In the genomic region with DNA sequence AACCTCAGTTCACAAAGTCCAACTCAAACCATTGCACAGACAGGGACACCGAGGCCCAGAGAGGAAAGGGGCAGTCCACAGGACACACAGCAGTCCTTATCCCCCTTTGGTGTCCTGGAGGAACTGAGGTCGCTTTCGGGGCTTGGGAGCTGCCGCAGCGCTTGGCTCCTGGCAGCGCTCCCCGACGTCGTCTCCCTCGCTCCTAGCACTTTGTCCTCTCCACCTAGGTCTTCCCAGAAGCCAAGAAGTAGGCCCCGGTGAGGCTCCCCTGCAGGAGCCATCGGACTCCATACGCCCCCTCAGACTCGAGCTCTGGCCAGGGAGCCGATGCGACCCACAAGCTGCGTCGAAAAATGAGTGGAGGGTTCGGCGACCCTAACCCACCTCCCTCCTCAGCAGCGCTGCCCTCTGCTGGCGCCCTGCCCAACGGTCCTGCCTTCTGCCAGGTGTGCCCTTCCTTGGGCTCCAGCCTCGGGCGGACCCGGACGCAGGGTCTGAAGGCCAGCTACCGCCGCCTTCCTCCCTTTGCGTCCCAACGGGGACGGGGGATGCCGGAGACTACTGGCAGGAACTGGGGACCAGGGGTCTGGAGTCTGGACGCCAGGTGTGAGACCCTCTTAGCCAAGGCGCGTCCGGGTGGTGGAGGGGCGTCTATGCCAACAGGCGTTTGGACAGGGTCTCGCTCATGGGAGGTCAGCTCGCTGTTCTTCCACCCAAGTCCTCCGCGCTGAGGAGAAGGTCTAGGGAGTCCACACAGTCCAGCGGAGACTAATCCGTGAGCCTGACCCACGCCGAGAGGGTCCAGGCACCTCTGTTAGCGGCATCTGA, we compare ENCODE assay signal across 13 cellular contexts. TPM values are rescaled to one million over a fixed set of nuclear protein-coding genes. Genes with fewer than 3 reads are reported as not detected.
DNase-seq lines count a peak whose midpoint lies in the region; ATAC-seq and TF ChIP-seq lines count a peak whose summit lies in the region.
"Had no signal": no experiment of that assay in that cellular context is flagged by ENCODE, and none has a peak within 500 bp of the region (broad histone marks: within the 10 kb centered on the region; RNA-seq: fewer than 3 reads in every experiment).

No MANE protein-coding gene starts in this region.

- peaks cover 12% of the 10 kb centered on the region for H3K4me1 ChIP-seq in CD8-positive, alpha-beta memory T cell (ENCODE audit: insufficient read depth, low read length)
- no peaks in the 10 kb centered on the region; the same call in 1 of the 2 replicates for H3K4me1 ChIP-seq in H9 (ENCODE audit: insufficient read depth, low read length)

- no peaks in the 10 kb centered on the region for H3K36me3 ChIP-seq in CD8-positive, alpha-beta memory T cell (ENCODE audit: insufficient read depth, low read length)
- H3K36me3 ChIP-seq: right atrium auricular region had no signal

- no peak overlapping the region for H2AFZ ChIP-seq in H9 (ENCODE audit: low read length)

- no peak overlapping the region for H4K91ac ChIP-seq in H9 (ENCODE audit: insufficient read length, low read depth, low read length)

- no peaks in the 10 kb centered on the region for H4K20me1 ChIP-seq in H9 (ENCODE audit: control insufficient read depth, insufficient read depth, insufficient read length)

- POLR2A ChIA-PET in CD8-positive, alpha-beta memory T cell (lab: Charles Lee): no interaction called here

- ATAC-seq in activated T-cell treated with anti-CD3 and anti-CD28 coated beads, Interleukin-2, amount 50 U/mL, for 72 hours (replicated peaks in 1 of 2): no peak
- ATAC-seq in natural killer cell (no peak), GM21717 (IDR thresholded peaks at IDR 0.05; ENCODE audit: unreplicated experiment) (no peak), GM19324 (IDR thresholded peaks at IDR 0.05; ENCODE audit: low FRiP score, unreplicated experiment) (no peak), HG03095 (IDR thresholded peaks at IDR 0.05; ENCODE audit: unreplicated experiment) (no peak)

- no peak overlapping the region for H3K18ac ChIP-seq in H9 (ENCODE audit: insufficient read length, low read depth, low read length)

- no peak overlapping the region for H3K23ac ChIP-seq in H9 (ENCODE audit: insufficient read length, low read depth, low read length)

- H3T11ph ChIP-seq in H9 (ENCODE audit: low read length): no peak overlapping the region

- no peak overlapping the region for H2BK12ac ChIP-seq in H9 (ENCODE audit: insufficient read length, low read depth, low read length)

- no CpG with 5 or more reads among the region's 48 CpGs for WGBS in H9 (ENCODE audit: extremely low coverage, insufficient read length, low lambda C conversion rate)

- H3K79me1 ChIP-seq in H9 (ENCODE audit: insufficient read depth, low read depth, low read length, poor library complexity, severe bottlenecking): no peaks in the 10 kb centered on the region

- DNase-seq in CD8-positive, alpha-beta memory T cell: no peak
- peak; percentile 67 for DNase-seq in H9
- no peak for DNase-seq in activated T-cell treated with anti-CD3 and anti-CD28 coated beads, Interleukin-2, amount 50 U/mL, for 72 hours
- DNase-seq in natural killer cell: no peak
- no peak for DNase-seq in NCI-H446 (lab: John Stamatoyannopoulos, UW)
- DNase-seq: Calu3, NCI-H1105 treated with DMSO at 0.1 percent for 48 hours, T-helper 9 cell had no signal

- H2BK20ac ChIP-seq in H9 (ENCODE audit: low read depth, low read length, poor library complexity, severe bottlenecking): no peak overlapping the region

- no peak overlapping the region for H3K14ac ChIP-seq in H9 (ENCODE audit: insufficient read depth, low read length)

- intact Hi-C loops in natural killer cell (cut with micrococcal nuclease): no loop called here

- H3K27me3 ChIP-seq in CD8-positive, alpha-beta memory T cell (ENCODE audit: insufficient read depth, low read length, poor library complexity, severe bottlenecking): peaks cover 33% of the 10 kb centered on the region
- peaks cover 90% of the 10 kb centered on the region for H3K27me3 ChIP-seq in H9 (ENCODE audit: insufficient read depth, low read length)

- H4K5ac ChIP-seq in H9 (ENCODE audit: insufficient read length, low read depth, low read length): no peak overlapping the region

- peak overlapping the region in 6 of 7 donors; percentile 18 to 78 (median 70) for H3K4me3 Mint-ChIP-seq in CD8-positive, alpha-beta memory T cell
- peak overlapping the region in 1 of 2 experiments; percentile 83; a peak in 3 of 5 replicates for H3K4me3 Mint-ChIP-seq in H9
- peak overlapping the region; percentile 28 to 70 for H3K4me3 Mint-ChIP-seq in activated T-cell treated with anti-CD3 and anti-CD28 coated beads, Interleukin-2, amount 50 U/mL, for 72 hours
- H3K4me3 Mint-ChIP-seq in natural killer cell: peak overlapping the region; percentile 45

- no peaks in the 10 kb centered on the region for H3K36me3 Mint-ChIP-seq in CD8-positive, alpha-beta memory T cell
- peaks cover 4 to 7% (median 5%) of the 10 kb centered on the region in 3 experiments; a peak in 4 of 7 replicates for H3K36me3 Mint-ChIP-seq in H9 (ENCODE audit: insufficient read depth in 1 of 3, low read depth in 3 of 3)
- H3K36me3 Mint-ChIP-seq in activated T-cell treated with anti-CD3 and anti-CD28 coated beads, Interleukin-2, amount 50 U/mL, for 72 hours (ENCODE audit: insufficient read depth in 2 of 2): peaks cover 0 to 3% of the 10 kb centered on the region in 2 donors
- no peaks in the 10 kb centered on the region for H3K36me3 Mint-ChIP-seq in natural killer cell

- CTCF ChIA-PET in CD8-positive, alpha-beta memory T cell (lab: Charles Lee): interaction anchor here (1.0 kb wide), 1 partner anchor 20 kb away, joined by 4 read pairs; no protein-coding TSS in a partner anchor

- H2BK15ac ChIP-seq in H9 (ENCODE audit: low read depth, low read length): no peak overlapping the region

- no peak overlapping the region for H4K8ac ChIP-seq in H9 (replicated peaks; ENCODE audit: insufficient read length, low read depth, low read length)

- H2BK5ac ChIP-seq in H9 (ENCODE audit: insufficient read length, low read length): no peak overlapping the region

- H3K4me3 ChIP-seq in CD8-positive, alpha-beta memory T cell (ENCODE audit: low read length): no peak overlapping the region

- H3K79me2 ChIP-seq in H9 (ENCODE audit: insufficient read depth, low read length): no peaks in the 10 kb centered on the region

- H3K9me3 ChIP-seq in CD8-positive, alpha-beta memory T cell (ENCODE audit: low read length): no peaks in the 10 kb centered on the region
- no peaks in the 10 kb centered on the region for H3K9me3 ChIP-seq in H9 (ENCODE audit: control insufficient read depth, low read depth, low read length)
- H3K9me3 ChIP-seq: right atrium auricular region had no signal

- peaks cover 0 to 2% (median 0%) of the 10 kb centered on the region in 5 donors for H3K9me3 Mint-ChIP-seq in CD8-positive, alpha-beta memory T cell
- peaks cover 0 to 13% of the 10 kb centered on the region in 2 experiments; a peak in 3 of 5 replicates for H3K9me3 Mint-ChIP-seq in H9
- H3K9me3 Mint-ChIP-seq in activated T-cell treated with anti-CD3 and anti-CD28 coated beads, Interleukin-2, amount 50 U/mL, for 72 hours: no peaks in the 10 kb centered on the region
- H3K9me3 Mint-ChIP-seq in natural killer cell: no peaks in the 10 kb centered on the region
- H3K9me3 Mint-ChIP-seq: activated T-helper 2 cell treated with anti-CD3 and anti-CD28 coated beads, Interferon-gamma antibody, Interleukin-2, Interleukin-4, amounts not matched to agents 10 μg/mL and 5 μg/mL and 100 μg/mL, durations not matched to agents 14 hours and 24 hours and 36 hours had no signal

- H3K27me3 Mint-ChIP-seq in CD8-positive, alpha-beta memory T cell: peaks cover 46 to 60% of the 10 kb centered on the region in 2 donors
- H3K27me3 Mint-ChIP-seq in H9 (ENCODE audit: low read depth) (peaks cover 100% of the 10 kb centered on the region), natural killer cell (ENCODE audit: low read depth in 2 of 2) (peaks cover 30 to 51% of the 10 kb centered on the region in 2 donors)
- H3K27me3 Mint-ChIP-seq in activated T-cell treated with anti-CD3 and anti-CD28 coated beads, Interleukin-2, amount 50 U/mL, for 72 hours (ENCODE audit: low read depth): peaks cover 59% of the 10 kb centered on the region

- peak overlapping the region; percentile 4 for H3K4me2 ChIP-seq in H9 (ENCODE audit: insufficient read depth, insufficient read length, low read length)

- H3K27ac Mint-ChIP-seq in CD8-positive, alpha-beta memory T cell: peak overlapping the region in 2 of 8 donors; percentile 43 to 78
- H3K27ac Mint-ChIP-seq in H9: peak overlapping the region in 1 of 3 experiments; percentile 59; a peak in 1 of 7 replicates
- no peak overlapping the region for H3K27ac Mint-ChIP-seq in activated T-cell treated with anti-CD3 and anti-CD28 coated beads, Interleukin-2, amount 50 U/mL, for 72 hours
- no peak overlapping the region for H3K27ac Mint-ChIP-seq in natural killer cell
- H3K27ac Mint-ChIP-seq: activated T-helper 2 cell treated with anti-CD3 and anti-CD28 coated beads, Interferon-gamma antibody, Interleukin-2, Interleukin-4, amounts not matched to agents 10 μg/mL and 5 μg/mL and 100 μg/mL, durations not matched to agents 14 hours and 24 hours and 36 hours had no signal

- no peak overlapping the region for H2AK5ac ChIP-seq in H9 (ENCODE audit: insufficient read length, low read length)

- TF ChIP-seq CTCF in H9 (conservative IDR thresholded peaks at IDR 0.05): peak; percentile 51
- TF ChIP-seq CTCF in natural killer cell (IDR thresholded peaks at IDR 0.05): no peak

- no peak overlapping the region for H2BK120ac ChIP-seq in H9 (ENCODE audit: low read depth, low read length, poor library complexity, severe bottlenecking)

- H3K4me1 Mint-ChIP-seq in CD8-positive, alpha-beta memory T cell: peaks cover 15 to 52% (median 19%) of the 10 kb centered on the region in 3 donors
- H3K4me1 Mint-ChIP-seq in H9 (peaks cover 11 to 37% of the 10 kb centered on the region in 2 experiments), natural killer cell (peaks cover 6 to 17% of the 10 kb centered on the region in 2 donors)
- H3K4me1 Mint-ChIP-seq in activated T-cell treated with anti-CD3 and anti-CD28 coated beads, Interleukin-2, amount 50 U/mL, for 72 hours (ENCODE audit: low read depth): peaks cover 27% of the 10 kb centered on the region

- peaks cover 18% of the 10 kb centered on the region for H3K23me2 ChIP-seq in H9 (ENCODE audit: insufficient read length, low read depth, low read length, poor library complexity, severe bottlenecking)

- H3K27ac ChIP-seq in CD8-positive, alpha-beta memory T cell (ENCODE audit: low read depth, low read length): no peak overlapping the region
- H3K27ac ChIP-seq in H9 (ENCODE audit: insufficient read length, low read depth, low read length): no peak overlapping the region
- H3K27ac ChIP-seq: right atrium auricular region had no signal

- H3K56ac ChIP-seq in H9 (ENCODE audit: insufficient read length, low read depth, low read length): no peak overlapping the region

- H3K9ac ChIP-seq in H9 (ENCODE audit: extremely low read depth, insufficient read length, low read length): no peak overlapping the region

- no peak overlapping the region for H3K4ac ChIP-seq in H9 (ENCODE audit: low read depth, low read length)

RNA-seq across cellular contexts. Expression of a gene that starts 2.1 kb away (rescaled TPM):
- total RNA-seq in CD8-positive, alpha-beta memory T cell: under 1 TPM in 1 of 2 experiments, not detected in 1; 0.11 TPM
- not detected for polyA plus RNA-seq in CD8-positive, alpha-beta memory T cell
- total RNA-seq in H9 (2021) (not detected in 2 replicates), natural killer cell (under 1 TPM in 2 of 3 donors, not detected in 1; 0.09 to 0.15 TPM)
- total RNA-seq in activated T-cell treated with anti-CD3 and anti-CD28 coated beads, Interleukin-2, amount 50 U/mL, for 72 hours: not detected
- total RNA-seq: Calu3, right atrium auricular region had no signal

RNA-seq across cellular contexts. Expression of a gene that starts 31.3 kb away (rescaled TPM):
- total RNA-seq in CD8-positive, alpha-beta memory T cell: 10 to 100 TPM; 83.5 to 88.4 TPM
- 24.2 TPM for polyA plus RNA-seq in CD8-positive, alpha-beta memory T cell
- 92.0 and 94.5 TPM in 2 replicates for total RNA-seq in H9 (2021)
- 10 to 100 TPM; 43.7 to 55.0 TPM for total RNA-seq in activated T-cell treated with anti-CD3 and anti-CD28 coated beads, Interleukin-2, amount 50 U/mL, for 72 hours
- total RNA-seq in natural killer cell: 10 to 100 TPM; 40.7 to 49.0 (median 47.1) TPM
